In the genomic region with DNA sequence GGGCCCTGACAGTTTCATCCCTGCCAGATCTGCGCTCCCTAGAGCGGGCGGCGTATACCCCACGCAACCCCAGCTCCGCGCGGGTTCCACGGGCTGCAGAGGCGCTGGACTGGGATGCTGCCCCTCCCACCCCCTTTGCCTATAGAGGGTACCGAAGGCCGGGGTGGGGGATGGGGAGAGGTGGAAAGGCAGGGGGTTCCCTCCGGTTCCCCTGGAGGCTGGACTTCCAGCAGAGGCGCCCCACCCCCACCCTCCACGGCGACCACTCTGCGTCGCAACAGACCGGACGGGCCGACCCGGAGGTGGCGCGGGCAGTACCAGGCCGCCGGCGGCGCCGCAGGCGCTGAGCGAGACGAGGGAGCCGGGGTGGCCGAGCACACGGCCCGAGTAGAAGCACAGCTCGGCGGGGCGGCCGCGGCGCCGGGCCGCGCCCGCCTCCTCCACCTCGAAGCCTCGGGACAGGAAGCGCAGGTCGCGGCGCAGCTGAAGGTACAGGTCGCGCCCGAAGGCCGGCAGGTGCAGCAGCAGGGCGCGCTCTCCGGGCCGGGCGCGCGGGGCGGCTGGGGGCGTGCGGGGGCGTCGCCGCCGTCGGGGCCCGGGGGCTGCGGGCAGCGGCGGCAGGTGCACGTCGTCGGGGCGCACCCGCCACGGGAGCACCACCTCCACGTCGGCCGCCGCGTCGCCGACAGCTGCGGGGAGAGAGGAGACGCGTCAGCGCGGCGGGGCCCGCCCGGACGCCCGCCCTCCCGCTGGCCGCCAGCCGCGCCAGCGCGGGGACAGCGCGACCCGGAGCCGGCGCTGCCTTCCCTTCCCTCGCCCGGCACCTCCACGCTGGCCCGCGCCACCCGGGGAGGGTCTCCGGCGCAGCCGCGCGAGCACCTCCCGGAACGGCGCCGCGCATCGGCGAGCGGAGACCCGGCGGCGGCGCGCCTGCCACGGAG, we compare ENCODE assay signal across 8 cellular contexts. TPM values are rescaled to one million over a fixed set of nuclear protein-coding genes. Genes with fewer than 3 reads are reported as not detected.
A peak's percentile ranks its signal among the peaks of the same experiment; 100 is the strongest.
DNase-seq lines count a peak whose midpoint lies in the region; ATAC-seq, FAIRE-seq and TF ChIP-seq lines count a peak whose summit lies in the region.

No MANE protein-coding gene starts in this region.

- no peak for TF ChIP-seq CTCF in BJ (IDR thresholded peaks at IDR 0.05; ENCODE audit: insufficient read depth, low read depth, low read length)
- no peak for TF ChIP-seq CTCF in GM23338 (conservative IDR thresholded peaks at IDR 0.05; ENCODE audit: low read depth in 2 of 2)
- no peak for TF ChIP-seq CTCF in heart left ventricle (IDR thresholded peaks at IDR 0.05)
- TF ChIP-seq CTCF in sigmoid colon (IDR thresholded peaks at IDR 0.05) = no peak

- no peaks in the 10 kb centered on the region for H3K79me2 ChIP-seq in GM23338 (replicated peaks; ENCODE audit: insufficient read depth)

- no peak for TF ChIP-seq POLR2A in heart left ventricle (IDR thresholded peaks at IDR 0.05)
- TF ChIP-seq POLR2A in sigmoid colon (IDR thresholded peaks at IDR 0.05) = no peak

- H3K4me1 ChIP-seq in GM23338 (ENCODE audit: insufficient read depth) = 0 out of 2 replicates have a peak, but pooled peaks cover 7% of the 10 kb centered on the region
- H3K4me1 ChIP-seq in heart left ventricle = peaks cover 0 to 15% (median 7%) of the 10 kb centered on the region in 12 donors
- H3K4me1 ChIP-seq in sigmoid colon = peaks cover 0 to 23% (median 11%) of the 10 kb centered on the region in 4 donors

- no peaks in the 10 kb centered on the region for H3K9me3 Mint-ChIP-seq in GM23338

- H2AFZ ChIP-seq in GM23338 = no peak overlapping the region

- DNase-seq in BJ (ENCODE audit: low read depth) (no peak), GM23338 (ENCODE audit: low spot score) (peak; percentile 61), heart left ventricle (no peak), sigmoid colon (no peak), NCI-H2227 treated with DMSO at 0.1 percent for 48 hours (lab: John Stamatoyannopoulos, UW) (no peak), RCC 7860 (ENCODE audit: low spot score) (no peak), hippocampal formation (lab: John Stamatoyannopoulos, UW) (no peak)
- peak; percentile 25 for DNase-seq in activated CD4-positive, alpha-beta T cell treated with anti-CD3 and anti-CD28 coated beads, Interleukin-2, amount 50 U/mL, for 1 hour

- 5 to 9% (median 6%) methylated on average over 40 to 134 of the region's 134 CpGs for WGBS in heart left ventricle, 4 donors
- WGBS in sigmoid colon, 2 donors = 6 to 7% methylated on average over 134 of the region's 134 CpGs

- H3K36me3 ChIP-seq in BJ (ENCODE audit: control insufficient read depth, insufficient read depth, low read length) (no peaks in the 10 kb centered on the region), GM23338 (ENCODE audit: insufficient read depth) (no peaks in the 10 kb centered on the region), heart left ventricle (no peaks in the 10 kb centered on the region), sigmoid colon (no peaks in the 10 kb centered on the region)

- H3K27ac ChIP-seq in GM23338 (ENCODE audit: low read depth) = no peak overlapping the region
- H3K27ac ChIP-seq in heart left ventricle = peak overlapping the region in 5 of 12 donors; percentile 16 to 80 (median 56)
- peak overlapping the region; percentile 69 to 87 (median 80) for H3K27ac ChIP-seq in sigmoid colon

- H3K27me3 Mint-ChIP-seq in GM23338 (ENCODE audit: insufficient read depth, low read depth, poor library complexity) = peaks cover 29% of the 10 kb centered on the region

- POLR2A ChIA-PET in BJ (lab: Charles Lee) = no interaction called here

- no peaks in the 10 kb centered on the region for H3F3A ChIP-seq in GM23338 (replicated peaks; ENCODE audit: low read depth)

- no peaks in the 10 kb centered on the region for H4K20me1 ChIP-seq in GM23338 (replicated peaks; ENCODE audit: insufficient read depth)

- intact Hi-C loops in heart left ventricle (cut with DNase I) = loop anchor here in 5 of 10 donors (5.0 to 10.0 kb wide), 3 partner anchors 209 to 666 kb away; no protein-coding TSS in a partner anchor
- intact Hi-C loops in sigmoid colon (cut with DNase I) = loop anchor here (5.0 to 10.0 kb wide), 4 partner anchors 186 to 666 kb away; partner anchors contain the start of genes ALDH1A3, ASB7, CERS3 and LINS1

- H3K4me3 ChIP-seq in BJ (ENCODE audit: low read depth, low read length) (peak overlapping the region; percentile 30; the same call in 1 of the 2 replicates), GM23338 (peak overlapping the region; percentile 71), heart left ventricle (peak overlapping the region; percentile 61 to 95 (median 74)), sigmoid colon (peak overlapping the region; percentile 51 to 86 (median 78))

- H3K9me2 ChIP-seq in GM23338 (ENCODE audit: insufficient read depth) = no peaks in the 10 kb centered on the region

- H3K4me3 Mint-ChIP-seq in GM23338 = peak overlapping the region; percentile 66

- ATAC-seq in GM23338 = peak; percentile 12
- no peak for ATAC-seq in heart left ventricle

- no peak overlapping the region for H3K27ac Mint-ChIP-seq in GM23338

- CTCF ChIA-PET in BJ (lab: Yijun Ruan, JAX) = interaction anchor here (5.3 kb wide), 1 partner anchor 9 kb away, joined by 25 read pairs; no protein-coding TSS in a partner anchor

- FAIRE-seq in RCC 7860 (lab: Jason Lieb, UNC) = no peak

- H3K27me3 ChIP-seq in BJ (ENCODE audit: control insufficient read depth, insufficient read depth, low read length) (peaks cover 2% of the 10 kb centered on the region; the same call in 1 of the 2 replicates), GM23338 (ENCODE audit: insufficient read depth) (peaks cover 41% of the 10 kb centered on the region), heart left ventricle (peaks cover 0 to 28% (median 11%) of the 10 kb centered on the region in 9 donors), sigmoid colon (peaks cover 5 to 9% (median 8%) of the 10 kb centered on the region in 3 donors)

- TF ChIP-seq EP300 in sigmoid colon (IDR thresholded peaks at IDR 0.05) = no peak

- peak overlapping the region; percentile 88 for H3K4me2 ChIP-seq in GM23338

- no peaks in the 10 kb centered on the region; the same call in 2 of the 3 replicates for H3K36me3 Mint-ChIP-seq in GM23338 (ENCODE audit: low read depth)

- H3K4me1 Mint-ChIP-seq in GM23338 = peaks cover 24% of the 10 kb centered on the region

- no peaks in the 10 kb centered on the region for H3K9me3 ChIP-seq in heart left ventricle
- H3K9me3 ChIP-seq in sigmoid colon = no peaks in the 10 kb centered on the region

TF ChIP-seq in GM23338, 12 proteins besides CTCF, POLR2A, EP300 and RAD21 (continues in another document):
- no peak for TF ChIP-seq EZH2phosphoT487 (IDR thresholded peaks at IDR 0.05; ENCODE audit: unreplicated experiment)
- no peak for TF ChIP-seq ZNF331 (CRISPR knock-in tag; IDR thresholded peaks at IDR 0.05; ENCODE audit: low read depth)

RNA-seq across cellular contexts. Expression of gene ADAMTS17, which starts 0.8 kb away (rescaled TPM):
- not detected in 2 replicates for polyA plus RNA-seq in BJ (2011; rRNA removed)
- polyA minus RNA-seq in BJ (2011; rRNA and poly(A)+ RNA removed) = not detected in 2 replicates
- 0.74 and 3.8 TPM in 2 replicates for total RNA-seq in GM23338 (2014; rRNA removed; shearing (Covaris generic))
- polyA plus RNA-seq in GM23338 (2016; fragmentation: Nextera tagmentation; extraction: Ambion mirVana) = 0.60 and 0.70 TPM in 2 replicates
- 1 to 10 TPM in 7 of 9 donors, under 1 TPM in 2; 0.52 to 2.4 (median 1.9) TPM for total RNA-seq in heart left ventricle
- under 1 TPM; 0.30 to 0.58 TPM for polyA plus RNA-seq in heart left ventricle
- total RNA-seq in sigmoid colon = 1 to 10 TPM in 3 of 4 donors, under 1 TPM in 1; 0.71 to 3.6 (median 1.3) TPM
- 1 to 10 TPM in 1 of 3 donors, under 1 TPM in 2; 0.46 to 1.4 (median 0.60) TPM for polyA plus RNA-seq in sigmoid colon

Comparison
In these comparisons a context has a peak if more than half of its experiments do, and no peak if none do; other contexts are left out.
1. DNase-seq: peak in GM23338 (single experiment) and activated CD4-positive, alpha-beta T cell treated with anti-CD3 and anti-CD28 coated beads, Interleukin-2, amount 50 U/mL, for 1 hour (single experiment); none in BJ (single experiment), heart left ventricle (0 of 5), sigmoid colon (single experiment), NCI-H2227 treated with DMSO at 0.1 percent for 48 hours (single experiment), RCC 7860 (single experiment) and hippocampal formation (0 of 2).
2. Peak in every context shown above with its lines, with median percentiles within 50 percentile points of each other: H3K4me3 ChIP-seq.